In genomic region chr11:11281626-11282025, GRCh38 we compare ENCODE assay signal across 22 cellular contexts.
DNase-seq lines count a peak whose midpoint lies in the region; ATAC-seq, FAIRE-seq and TF ChIP-seq lines count a peak whose summit lies in the region.
"Had no signal": no experiment of that assay in that cellular context is flagged by ENCODE, and none has a peak within 500 bp of the region (broad histone marks: within the 10 kb centered on the region; RNA-seq: fewer than 3 reads in every experiment).

No MANE protein-coding gene starts in this region.

- 60 to 68% methylated on average over 5 of the region's 5 CpGs for WGBS in heart right ventricle, 2 donors
- WGBS in H1 (ENCODE audit: extremely low coverage in 1 of 2, insufficient coverage in 1 of 2, insufficient read length in 1 of 2, insufficient replicate concordance in 2 of 2, low coverage in 1 of 2, low lambda C conversion rate in 2 of 2, missing lambda C conversion rate in 1 of 2), 2 experiments: 84% methylated on average over 5 of the region's 5 CpGs; no CpG with 5 or more reads in 1 of the 2 experiments

- no peak overlapping the region for H2AFZ ChIP-seq in H1 (ENCODE audit: low read length)

- DNase-seq in heart right ventricle (peak; percentile 24 to 46), Right ventricle myocardium superior (no peak), H1 (ENCODE audit: low read depth in 1 of 2, low spot score in 2 of 2) (no peak), mesenteric fat pad (ENCODE audit: low spot score) (peak; percentile 86), NCI-H345 treated with DMSO at 0.1 percent for 48 hours (lab: John Stamatoyannopoulos, UW; ENCODE audit: unreplicated experiment) (no peak), NCI-H2171 (lab: John Stamatoyannopoulos, UW) (no peak)
- no peak for DNase-seq in stimulated activated effector memory CD8-positive, alpha-beta T cell treated with anti-CD3 and anti-CD28 coated beads, Interleukin-12 subunit alpha, Interleukin-12 subunit beta, amount 100 ng/mL, for 72 hours (ENCODE audit: low spot score in 2 of 2)
- DNase-seq in activated CD4-positive, alpha-beta T cell treated with anti-CD3 and anti-CD28 coated beads for 48 hours: no peak
- DNase-seq: Caco-2; CD4-positive, CD25-positive, alpha-beta regulatory T cell; CD8-positive, alpha-beta T cell; DND-41; GOT3; H7; HCEC 1CT had no signal

- TF ChIP-seq EP300 in H1 (IDR thresholded peaks at IDR 0.05; ENCODE audit: borderline replicate concordance in 1 of 2, low read depth in 2 of 2, low read length in 2 of 2): no peak

- no peak overlapping the region for H3K18ac ChIP-seq in H1 (ENCODE audit: extremely low read depth, low read length)

- TF ChIP-seq CTCF in heart right ventricle (IDR thresholded peaks at IDR 0.05): no peak
- TF ChIP-seq CTCF in H1 (IDR thresholded peaks at IDR 0.05; ENCODE audit: control extremely low read depth in 1 of 3, insufficient read depth in 1 of 3, low read depth in 1 of 3, low read length in 3 of 3): no peak

- H4K5ac ChIP-seq in H1 (ENCODE audit: insufficient read length, low read depth, low read length): no peak overlapping the region

- peak overlapping the region; percentile 52 for H4K91ac ChIP-seq in H1 (replicated peaks; ENCODE audit: insufficient read length, low read length)

- peak overlapping the region; percentile 52; the same call in 1 of the 2 replicates for H2BK12ac ChIP-seq in H1 (ENCODE audit: low read depth, low read length)

- no peak for TF ChIP-seq POLR2A in H1 (IDR thresholded peaks at IDR 0.05; ENCODE audit: control extremely low read depth in 1 of 2, low read depth in 2 of 2, low read length in 2 of 2)

- intact Hi-C loops in heart right ventricle (cut with DNase I): loop anchor here in 1 of 10 donors (10.0 kb wide), 1 partner anchor 473 kb away; no protein-coding TSS in a partner anchor
- intact Hi-C loops in Right ventricle myocardium superior (cut with DNase I): no loop called here

- no peak overlapping the region for H3K27ac ChIP-seq in heart right ventricle
- no peak overlapping the region for H3K27ac ChIP-seq in H1 (ENCODE audit: low read depth, low read length)
- H3K27ac ChIP-seq: 22Rv1, BLaER1, C4-2B had no signal

- no peak overlapping the region for H2BK120ac ChIP-seq in H1 (replicated peaks; ENCODE audit: low read depth, low read length)

- H3K9me3 Mint-ChIP-seq in stimulated activated effector memory CD8-positive, alpha-beta T cell treated with anti-CD3 and anti-CD28 coated beads, Interleukin-12 subunit alpha, Interleukin-12 subunit beta, amount 100 ng/mL, for 72 hours: no peaks in the 10 kb centered on the region
- H3K9me3 Mint-ChIP-seq: CD8-positive, alpha-beta T cell had no signal

- H3K14ac ChIP-seq in H1 (ENCODE audit: insufficient read length): no peak overlapping the region

- no peak overlapping the region for H3K23ac ChIP-seq in H1 (ENCODE audit: insufficient read length)

- no peak overlapping the region for H3K4me3 Mint-ChIP-seq in stimulated activated effector memory CD8-positive, alpha-beta T cell treated with anti-CD3 and anti-CD28 coated beads, Interleukin-12 subunit alpha, Interleukin-12 subunit beta, amount 100 ng/mL, for 72 hours
- H3K4me3 Mint-ChIP-seq: B cell; CD4-positive, CD25-positive, alpha-beta regulatory T cell; CD8-positive, alpha-beta T cell had no signal

- H3K4me3 ChIP-seq in heart right ventricle (no peak overlapping the region), H1 (ENCODE audit: extremely low read depth in 1 of 4, insufficient read depth in 2 of 4, low read depth in 3 of 4, low read length in 4 of 4) (no peak overlapping the region)
- H3K4me3 ChIP-seq: BLaER1 had no signal

- H3K36me3 Mint-ChIP-seq in stimulated activated effector memory CD8-positive, alpha-beta T cell treated with anti-CD3 and anti-CD28 coated beads, Interleukin-12 subunit alpha, Interleukin-12 subunit beta, amount 100 ng/mL, for 72 hours: no peaks in the 10 kb centered on the region
- H3K36me3 Mint-ChIP-seq: CD4-positive, CD25-positive, alpha-beta regulatory T cell; CD8-positive, alpha-beta T cell had no signal

- H2BK15ac ChIP-seq in H1 (ENCODE audit: low read length): no peak overlapping the region

- no peaks in the 10 kb centered on the region for H3K23me2 ChIP-seq in H1 (ENCODE audit: low read depth, low read length)

- no peak for FAIRE-seq in H1 (lab: Jason Lieb, UNC)
- FAIRE-seq: A204.1, G401.6, GM12892 had no signal

- no peak overlapping the region for H3K9ac ChIP-seq in H1 (replicated peaks in 1 of 4; ENCODE audit: extremely low read depth in 1 of 4, low read depth in 3 of 4, low read length in 3 of 4)
- H3K9ac ChIP-seq: BLaER1 had no signal

- H3K4me1 ChIP-seq in heart right ventricle (peaks cover 0 to 33% (median 13%) of the 10 kb centered on the region in 9 donors), H1 (replicated peaks in 1 of 4; ENCODE audit: control insufficient read depth in 3 of 4, insufficient read depth in 4 of 4, low read length in 3 of 4) (peaks cover 5 to 10% (median 8%) of the 10 kb centered on the region in 4 experiments; a peak in 6 of 7 replicates)
- H3K4me1 ChIP-seq: Caco-2 had no signal

- POLR2A ChIA-PET in H1 (lab: Charles Lee; ENCODE audit: partially characterized antibody): no interaction called here

- H2BK5ac ChIP-seq in H1 (ENCODE audit: low read depth, low read length): no peak overlapping the region

- no peak overlapping the region for H3K27ac Mint-ChIP-seq in stimulated activated effector memory CD8-positive, alpha-beta T cell treated with anti-CD3 and anti-CD28 coated beads, Interleukin-12 subunit alpha, Interleukin-12 subunit beta, amount 100 ng/mL, for 72 hours
- H3K27ac Mint-ChIP-seq: B cell; CD4-positive, CD25-positive, alpha-beta regulatory T cell; CD8-positive, alpha-beta T cell had no signal

- peak overlapping the region; percentile 16 for H3K4ac ChIP-seq in H1 (replicated peaks; ENCODE audit: insufficient read length, low read depth, low read length)

- CTCF ChIA-PET in H1 (lab: Charles Lee; ENCODE audit: partially characterized antibody): interaction anchor here (1.3 to 2.0 kb wide), 2 partner anchors 65 to 126 kb away, joined by 3 to 6 read pairs; no protein-coding TSS in a partner anchor

- peak overlapping the region; percentile 65; the same call in 1 of the 2 replicates for H2AK5ac ChIP-seq in H1 (ENCODE audit: low read depth, low read length)

- no peaks in the 10 kb centered on the region for H3K79me1 ChIP-seq in H1 (ENCODE audit: low read depth, low read length)

- H3K9me3 ChIP-seq in heart right ventricle: no peaks in the 10 kb centered on the region
- H3K9me3 ChIP-seq in H1 (ENCODE audit: insufficient read depth in 2 of 2, low read depth in 1 of 2, low read length in 1 of 2): no peaks in the 10 kb centered on the region
- H3K9me3 ChIP-seq: BLaER1, Caco-2 had no signal

- no peaks in the 10 kb centered on the region for H3K4me1 Mint-ChIP-seq in stimulated activated effector memory CD8-positive, alpha-beta T cell treated with anti-CD3 and anti-CD28 coated beads, Interleukin-12 subunit alpha, Interleukin-12 subunit beta, amount 100 ng/mL, for 72 hours
- H3K4me1 Mint-ChIP-seq: B cell had no signal

- H3K4me2 ChIP-seq in H1 (ENCODE audit: insufficient read depth in 1 of 2, low read depth in 2 of 2, low read length in 2 of 2): no peak overlapping the region
- H3K4me2 ChIP-seq: BLaER1 had no signal

- H4K8ac ChIP-seq in H1 (ENCODE audit: extremely low read depth, insufficient read depth, low read length): peak overlapping the region; percentile 12; the same call in 1 of the 2 replicates

- H3K56ac ChIP-seq in H1 (replicated peaks; ENCODE audit: insufficient read length, low read depth, low read length): no peak overlapping the region

- H3K79me2 ChIP-seq in H1 (ENCODE audit: control insufficient read depth in 1 of 2, insufficient read depth in 2 of 2, low read length in 2 of 2): no peaks in the 10 kb centered on the region

- no peak for TF ChIP-seq RAD21 in H1 (IDR thresholded peaks at IDR 0.05 in 1 of 2, conservative IDR thresholded peaks at IDR 0.05 in 1 of 2; ENCODE audit: low read depth in 2 of 2, low read length in 2 of 2)

- H3K27me3 ChIP-seq in heart right ventricle (no peaks in the 10 kb centered on the region), H1 (replicated peaks in 1 of 4; ENCODE audit: control insufficient read depth in 3 of 4, extremely low read depth in 1 of 4, insufficient read depth in 3 of 4, low read length in 3 of 4) (no peaks in the 10 kb centered on the region)
- H3K27me3 ChIP-seq: BLaER1 had no signal

- H4K20me1 ChIP-seq in H1 (replicated peaks in 1 of 2; ENCODE audit: control insufficient read depth in 1 of 2, insufficient read depth in 2 of 2, low read length in 2 of 2): no peaks in the 10 kb centered on the region
- H4K20me1 ChIP-seq: BLaER1 had no signal

- H3K36me3 ChIP-seq in heart right ventricle: peaks cover 0 to 9% (median 0%) of the 10 kb centered on the region in 9 donors
- H3K36me3 ChIP-seq in H1 (ENCODE audit: control insufficient read depth in 2 of 4, insufficient read depth in 4 of 4, low read length in 3 of 4): no peaks in the 10 kb centered on the region
- H3K36me3 ChIP-seq: BLaER1 had no signal

- ATAC-seq in heart right ventricle (peak in 3 of 8 donors; percentile 34 to 47 (median 42)), Right ventricle myocardium superior (ENCODE audit: poor library complexity) (no peak)
- ATAC-seq in stimulated activated effector memory CD8-positive, alpha-beta T cell treated with anti-CD3 and anti-CD28 coated beads, Interleukin-12 subunit alpha, Interleukin-12 subunit beta, amount 100 ng/mL, for 72 hours: peak; percentile 38
- ATAC-seq: CD8-positive, alpha-beta T cell had no signal

- H2BK20ac ChIP-seq in H1 (ENCODE audit: low read length): 0 out of 2 replicates have a peak overlapping the region, but pooled peaks have one; percentile 27

TF ChIP-seq in H1, 55 proteins besides CTCF, POLR2A, EP300 and RAD21:
- TF ChIP-seq RXRA (IDR thresholded peaks at IDR 0.05; ENCODE audit: insufficient read depth, low read depth, low read length): no peak
- no peak for TF ChIP-seq CREB1 (IDR thresholded peaks at IDR 0.05)
- TF ChIP-seq EGR1 (IDR thresholded peaks at IDR 0.05; ENCODE audit: borderline replicate concordance, low read depth, low read length): no peak
- TF ChIP-seq RFX5 (IDR thresholded peaks at IDR 0.05; ENCODE audit: borderline replicate concordance, low read depth, low read length): no peak
- no peak for TF ChIP-seq NANOG (IDR thresholded peaks at IDR 0.05; ENCODE audit: insufficient read depth, low read depth, low read length, poor library complexity, severe bottlenecking)
- no peak for TF ChIP-seq SP4 (IDR thresholded peaks at IDR 0.05; ENCODE audit: low read length)
- TF ChIP-seq BACH1 (IDR thresholded peaks at IDR 0.05; ENCODE audit: low read length): no peak
- TF ChIP-seq GABPA (IDR thresholded peaks at IDR 0.05; ENCODE audit: borderline replicate concordance, insufficient read depth, low read length): no peak
- no peak for TF ChIP-seq JUN (IDR thresholded peaks at IDR 0.05; ENCODE audit: low read depth, low read length)
- TF ChIP-seq KDM5A (IDR thresholded peaks at IDR 0.05; ENCODE audit: low read length): no peak
- TF ChIP-seq MAFK (IDR thresholded peaks at IDR 0.05; ENCODE audit: low read depth, low read length): no peak
- no peak for TF ChIP-seq KDM4A (IDR thresholded peaks at IDR 0.05; ENCODE audit: low read depth, low read length, severe bottlenecking)
TF ChIP-seq in H1: peak in this region for 0.

Comparison
In these comparisons a context has a peak if more than half of its experiments do, and no peak if none do; other contexts are left out.
1. DNase-seq: peak in heart right ventricle (2 of 2) and mesenteric fat pad (single experiment); none in Right ventricle myocardium superior (single experiment), H1 (0 of 2), stimulated activated effector memory CD8-positive, alpha-beta T cell treated with anti-CD3 and anti-CD28 coated beads, Interleukin-12 subunit alpha, Interleukin-12 subunit beta, amount 100 ng/mL, for 72 hours (0 of 2), NCI-H345 treated with DMSO at 0.1 percent for 48 hours (single experiment), NCI-H2171 (single experiment) and activated CD4-positive, alpha-beta T cell treated with anti-CD3 and anti-CD28 coated beads for 48 hours (single experiment).